In genomic region chr1:192601145-192602048, GRCh38 we compare ENCODE assay signal across 10 cellular contexts. TPM values are rescaled to one million over a fixed set of nuclear protein-coding genes. Genes with fewer than 3 reads are reported as not detected.
DNase-seq lines count a peak whose midpoint lies in the region; ATAC-seq, FAIRE-seq and TF ChIP-seq lines count a peak whose summit lies in the region.
"Had no signal": no experiment of that assay in that cellular context is flagged by ENCODE, and none has a peak within 500 bp of the region (broad histone marks: within the 10 kb centered on the region; RNA-seq: fewer than 3 reads in every experiment).

No MANE protein-coding gene starts in this region.

- H3K27me3 ChIP-seq in naive thymus-derived CD4-positive, alpha-beta T cell (ENCODE audit: control insufficient read depth in 2 of 2, insufficient read depth in 2 of 2, low read length in 2 of 2) = no peaks in the 10 kb centered on the region
- H3K27me3 ChIP-seq in psoas muscle (ENCODE audit: insufficient read depth in 3 of 3, low read length in 2 of 3) = no peaks in the 10 kb centered on the region

- WGBS in psoas muscle, 3 donors = 90 to 93% (median 92%) methylated on average over 2 of the region's 2 CpGs

- no peaks in the 10 kb centered on the region for H3K36me3 Mint-ChIP-seq in naive thymus-derived CD4-positive, alpha-beta T cell

- no peak overlapping the region for H3K4me3 ChIP-seq in naive thymus-derived CD4-positive, alpha-beta T cell (ENCODE audit: low read length)
- H3K4me3 ChIP-seq in psoas muscle = no peak overlapping the region

- no peaks in the 10 kb centered on the region for H3K9me3 ChIP-seq in naive thymus-derived CD4-positive, alpha-beta T cell (ENCODE audit: control insufficient read depth in 2 of 3, low read length in 3 of 3)
- H3K9me3 ChIP-seq in psoas muscle = no peaks in the 10 kb centered on the region

- no peaks in the 10 kb centered on the region for H3K9me3 Mint-ChIP-seq in naive thymus-derived CD4-positive, alpha-beta T cell

- no peak overlapping the region for H3K27ac ChIP-seq in naive thymus-derived CD4-positive, alpha-beta T cell (ENCODE audit: low read depth, low read length)
- no peak overlapping the region for H3K27ac ChIP-seq in psoas muscle

- H3K27me3 Mint-ChIP-seq in naive thymus-derived CD4-positive, alpha-beta T cell = peaks cover 0 to 8% (median 0%) of the 10 kb centered on the region in 5 donors

- H3K4me3 Mint-ChIP-seq in naive thymus-derived CD4-positive, alpha-beta T cell = no peak overlapping the region

- POLR2A ChIA-PET in naive thymus-derived CD4-positive, alpha-beta T cell (lab: Charles Lee) = no interaction called here

- no peak for TF ChIP-seq POLR2A in H54 (IDR thresholded peaks at IDR 0.05; ENCODE audit: low read depth, low read length)

- DNase-seq in H54 (ENCODE audit: insufficient read length, low spot score) = peak; percentile 5
- no peak for DNase-seq in naive thymus-derived CD4-positive, alpha-beta T cell
- no peak for DNase-seq in mesenteric fat pad (ENCODE audit: low spot score)
- DNase-seq in psoas muscle = no peak
- no peak for DNase-seq in activated effector memory CD4-positive, alpha-beta T cell treated with anti-CD3 and anti-CD28 coated beads, Interleukin-2, amount 50 U/mL, for 16 hours
- DNase-seq: cerebellar nuclear complex; NK-92 treated with Interleukin-12 subunit alpha and Interleukin-12 subunit beta, amount 100 ng/mL, for 24 hours; posterior cingulate gyrus had no signal

- H3K4me1 ChIP-seq in naive thymus-derived CD4-positive, alpha-beta T cell (ENCODE audit: control insufficient read depth in 2 of 2, insufficient read depth in 2 of 2, low read length in 2 of 2) = peaks cover 0 to 5% of the 10 kb centered on the region in 2 donors
- H3K4me1 ChIP-seq in psoas muscle = no peaks in the 10 kb centered on the region

- no peaks in the 10 kb centered on the region for H3K36me3 ChIP-seq in naive thymus-derived CD4-positive, alpha-beta T cell (ENCODE audit: control insufficient read depth in 2 of 3, insufficient read depth in 3 of 3, low read length in 3 of 3)
- no peaks in the 10 kb centered on the region for H3K36me3 ChIP-seq in psoas muscle (ENCODE audit: insufficient read depth in 1 of 2, low read depth in 1 of 2)

- no peak for TF ChIP-seq CTCF in psoas muscle (IDR thresholded peaks at IDR 0.05)

- H3K27ac Mint-ChIP-seq in naive thymus-derived CD4-positive, alpha-beta T cell = no peak overlapping the region

- ATAC-seq in GM18867 (IDR thresholded peaks at IDR 0.05; ENCODE audit: unreplicated experiment) = peak; percentile 48
- peak; percentile 40 for ATAC-seq in HG03575 (IDR thresholded peaks at IDR 0.05; ENCODE audit: extremely low read depth, insufficient number of reproducible peaks, low FRiP score, unreplicated experiment)
- ATAC-seq in naive thymus-derived CD4-positive, alpha-beta T cell = peak; percentile 33
- no peak for ATAC-seq in psoas muscle

- peak; percentile 74 for FAIRE-seq in H54 (lab: Jason Lieb, UNC)

- intact Hi-C loops in naive thymus-derived CD4-positive, alpha-beta T cell (cut with micrococcal nuclease) = no loop called here
- intact Hi-C loops in psoas muscle (cut with DNase I) = loop anchor here in 1 of 2 donors (10.0 kb wide), 1 partner anchor 127 kb away; no protein-coding TSS in a partner anchor

- CTCF ChIA-PET in naive thymus-derived CD4-positive, alpha-beta T cell (lab: Charles Lee) = no interaction called here

- peaks cover 0 to 15% (median 0%) of the 10 kb centered on the region in 7 donors for H3K4me1 Mint-ChIP-seq in naive thymus-derived CD4-positive, alpha-beta T cell

RNA-seq across cellular contexts. Expression of gene RGS1, which starts 25.8 kb away (rescaled TPM):
- total RNA-seq in naive thymus-derived CD4-positive, alpha-beta T cell = 100 to 1,000 TPM in 2 of 5 experiments, 10 to 100 TPM in 1, 1 to 10 TPM in 2; 3.4 to 607 (median 22.1) TPM
- polyA plus RNA-seq in naive thymus-derived CD4-positive, alpha-beta T cell = 10 to 100 TPM in 1 of 2 donors, 1 to 10 TPM in 1; 3.4 to 14.3 TPM
- total RNA-seq in mesenteric fat pad = 35.9 TPM
- total RNA-seq in psoas muscle = 1 to 10 TPM in 3 of 4 donors, under 1 TPM in 1; 0.61 to 1.7 (median 1.4) TPM
- 1 to 10 TPM in 2 of 3 donors, under 1 TPM in 1; 0.06 to 1.7 (median 1.1) TPM for polyA plus RNA-seq in psoas muscle

RNA-seq across cellular contexts. Expression of gene RGS13, which starts 34.5 kb away (rescaled TPM):
- total RNA-seq in naive thymus-derived CD4-positive, alpha-beta T cell = under 1 TPM in 1 of 5 experiments, not detected in 4; 0.56 TPM
- not detected for polyA plus RNA-seq in naive thymus-derived CD4-positive, alpha-beta T cell
- total RNA-seq in mesenteric fat pad (1.0 TPM), psoas muscle (under 1 TPM in 3 of 4 donors, not detected in 1; 0.11 to 0.25 (median 0.20) TPM)
- under 1 TPM in 2 of 3 donors, not detected in 1; 0.03 to 0.04 TPM for polyA plus RNA-seq in psoas muscle

Comparison
In these comparisons a context has a peak if more than half of its experiments do, and no peak if none do; other contexts are left out.
1. ATAC-seq: peak in GM18867 (single experiment), HG03575 (single experiment) and naive thymus-derived CD4-positive, alpha-beta T cell (single experiment); none in psoas muscle (0 of 4).